Comparison of ENCODE assay signal across 15 cellular contexts in genomic region chr2:20625491-20625919, GRCh38. TPM values are rescaled to one million over a fixed set of nuclear protein-coding genes. Genes with fewer than 3 reads are reported as not detected.
A peak's percentile ranks its signal among the peaks of the same experiment; 100 is the strongest.
DNase-seq lines count a peak whose midpoint lies in the region; ATAC-seq and TF ChIP-seq lines count a peak whose summit lies in the region.
"Had no signal": no experiment of that assay in that cellular context is flagged by ENCODE, and none has a peak within 500 bp of the region (broad histone marks: within the 10 kb centered on the region; RNA-seq: fewer than 3 reads in every experiment).

No MANE protein-coding gene starts in this region.

- peaks cover 7 to 56% (median 11%) of the 10 kb centered on the region in 3 donors for H3K4me1 ChIP-seq in esophagus squamous epithelium
- no peaks in the 10 kb centered on the region for H3K4me1 ChIP-seq in mesendoderm (ENCODE audit: control insufficient read depth, low read depth, low read length)
- peaks cover 0 to 30% of the 10 kb centered on the region in 2 donors for H3K4me1 ChIP-seq in thoracic aorta (ENCODE audit: control insufficient read depth in 1 of 2, low read depth in 2 of 2)
- H3K4me1 ChIP-seq: A549 had no signal

- H3K27me3 ChIP-seq in esophagus squamous epithelium (no peaks in the 10 kb centered on the region), mesendoderm (ENCODE audit: insufficient read depth, low read length, poor library complexity) (no peaks in the 10 kb centered on the region), thoracic aorta (replicated peaks; ENCODE audit: insufficient read depth) (no peaks in the 10 kb centered on the region)

- H3K36me3 ChIP-seq in esophagus squamous epithelium (peaks cover 6 to 77% (median 13%) of the 10 kb centered on the region in 3 donors), mesendoderm (ENCODE audit: control insufficient read depth, insufficient read depth, low read length) (no peaks in the 10 kb centered on the region), thoracic aorta (peaks cover 50% of the 10 kb centered on the region)

- intact Hi-C loops in esophagus squamous epithelium (cut with DNase I), result no loop called here

- no peak overlapping the region for H2BK15ac ChIP-seq in mesendoderm (replicated peaks; ENCODE audit: low read depth)

- TF ChIP-seq POLR2A in esophagus squamous epithelium (IDR thresholded peaks at IDR 0.05), result no peak

- no peaks in the 10 kb centered on the region for H3K79me2 ChIP-seq in mesendoderm (ENCODE audit: control insufficient read depth, insufficient read depth, low read length)

- no peak for ATAC-seq in thoracic aorta (ENCODE audit: insufficient number of reproducible peaks, low FRiP score, low read depth)
- ATAC-seq in HG03521 (IDR thresholded peaks at IDR 0.05; ENCODE audit: unreplicated experiment), result no peak
- ATAC-seq in GM18502 (IDR thresholded peaks at IDR 0.05; ENCODE audit: poor library complexity, unreplicated experiment), result no peak
- ATAC-seq: activated CD8-positive, alpha-beta T cell treated with anti-CD3 and anti-CD28 coated beads, Interleukin-2, amount 10 ng/mL, durations not matched to agents 7 days and 5 days; HCT116; PC-3; T-helper 17 cell had no signal

- H3K9ac ChIP-seq in mesendoderm (ENCODE audit: low read length), result no peak overlapping the region

- no peak overlapping the region for H2AK5ac ChIP-seq in mesendoderm (ENCODE audit: low read length)

- H3K4ac ChIP-seq in mesendoderm (ENCODE audit: low read depth, low read length), result no peak overlapping the region

- no peak overlapping the region for H4K8ac ChIP-seq in mesendoderm (ENCODE audit: low read depth, low read length)

- peak overlapping the region; percentile 25 for H3K56ac ChIP-seq in mesendoderm (ENCODE audit: low read length)

- DNase-seq in NCI-H2107 treated with DMSO at 0.1 percent for 48 hours (lab: John Stamatoyannopoulos, UW; ENCODE audit: unreplicated experiment) (peak; percentile 31), NCI-H2107 (lab: John Stamatoyannopoulos, UW) (no peak), esophagus squamous epithelium (lab: John Stamatoyannopoulos, UW) (no peak), mesendoderm (no peak), thoracic aorta (ENCODE audit: low spot score) (no peak), GM19238 (ENCODE audit: insufficient read length, low spot score) (no peak)
- DNase-seq: activated CD8-positive, alpha-beta T cell treated with anti-CD3 and anti-CD28 coated beads, Interleukin-2, amount 10 ng/mL, durations not matched to agents 7 days and 5 days; NCI-H187; PC-3; retina had no signal

- H3K4me2 ChIP-seq in mesendoderm (ENCODE audit: low read length), result no peak overlapping the region
- H3K4me2 ChIP-seq: A549 had no signal

- H3K27ac ChIP-seq in esophagus squamous epithelium, result peak overlapping the region in 3 of 4 donors; percentile 49 to 60 (median 54)
- H3K27ac ChIP-seq in mesendoderm (ENCODE audit: low read depth, low read length), result no peak overlapping the region
- peak overlapping the region; percentile 41 to 79 for H3K27ac ChIP-seq in thoracic aorta
- H3K27ac ChIP-seq: A549 had no signal

- no peak overlapping the region for H2BK5ac ChIP-seq in mesendoderm (ENCODE audit: low read length)

- H3K4me3 ChIP-seq in esophagus squamous epithelium, result no peak overlapping the region
- H3K4me3 ChIP-seq in mesendoderm (ENCODE audit: low read length), result no peak overlapping the region
- H3K4me3 ChIP-seq in thoracic aorta, result no peak overlapping the region
- H3K4me3 ChIP-seq: A549 had no signal

- no peak overlapping the region for H3K18ac ChIP-seq in mesendoderm (ENCODE audit: low read length)

- WGBS in esophagus squamous epithelium, 2 donors, result 93 to 95% methylated on average over 7 to 8 of the region's 9 CpGs
- WGBS in mesendoderm (ENCODE audit: extremely low coverage, insufficient coverage, low lambda C conversion rate), result no CpG with 5 or more reads among the region's 9 CpGs

- no peak overlapping the region for H2BK120ac ChIP-seq in mesendoderm (ENCODE audit: low read depth, low read length)

- H3K23ac ChIP-seq in mesendoderm (ENCODE audit: low read length), result no peak overlapping the region

- no peaks in the 10 kb centered on the region for H3K79me1 ChIP-seq in mesendoderm (ENCODE audit: low read length)

- TF ChIP-seq CTCF in esophagus squamous epithelium (IDR thresholded peaks at IDR 0.05) (no peak), thoracic aorta (IDR thresholded peaks at IDR 0.05) (no peak)

- no peak overlapping the region for H4K5ac ChIP-seq in mesendoderm (ENCODE audit: low read length)

- H3K9me3 ChIP-seq in esophagus squamous epithelium (no peaks in the 10 kb centered on the region), thoracic aorta (no peaks in the 10 kb centered on the region)
- H3K9me3 ChIP-seq: A549 had no signal

RNA-seq across cellular contexts. Expression of gene HS1BP3, which starts 25.4 kb away (rescaled TPM):
- total RNA-seq in esophagus squamous epithelium (10 to 100 TPM in 3 of 4 donors, 1 to 10 TPM in 1; 7.9 to 22.1 (median 16.9) TPM), thoracic aorta (10 to 100 TPM; 40.7 to 65.8 TPM)
- 4.5 TPM for polyA plus RNA-seq in mesendoderm (2013, experiment 1 of 2)
- 5.0 TPM for polyA plus RNA-seq in mesendoderm (2013, experiment 2 of 2)

RNA-seq across cellular contexts. Expression of gene GDF7, which starts 41.4 kb away (rescaled TPM):
- 1 to 10 TPM in 2 of 4 donors, under 1 TPM in 2; 0.26 to 1.9 (median 0.78) TPM for total RNA-seq in esophagus squamous epithelium
- polyA plus RNA-seq in mesendoderm (2013, experiment 1 of 2), result 0.03 TPM
- 0.01 TPM for polyA plus RNA-seq in mesendoderm (2013, experiment 2 of 2)
- total RNA-seq in thoracic aorta, result 10 to 100 TPM; 39.7 to 40.7 TPM
- total RNA-seq: activated CD8-positive, alpha-beta T cell treated with anti-CD3 and anti-CD28 coated beads, Interleukin-2, amount 10 ng/mL, durations not matched to agents 7 days and 5 days had no signal

Comparison
In these comparisons a context has a peak if more than half of its experiments do, and no peak if none do; other contexts are left out.
1. RNA of gene GDF7, which starts 41.4 kb away (total RNA-seq): 39.7 to 40.7 TPM in thoracic aorta; 0.26 to 1.9 TPM in esophagus squamous epithelium; every median in the first group is over 10 times any median in the second.